Comparison of ENCODE assay signal across 8 cellular contexts in genomic region chr7:30284298-30285066, GRCh38. TPM values are rescaled to one million over a fixed set of nuclear protein-coding genes. Genes with fewer than 3 reads are reported as not detected.
A peak's percentile ranks its signal among the peaks of the same experiment; 100 is the strongest.
DNase-seq lines count a peak whose midpoint lies in the region; ATAC-seq and TF ChIP-seq lines count a peak whose summit lies in the region.

Gene ZNRF2, plus strand, starts transcription at chr7:30284597. Its CDS starts 761 bp downstream, at chr7:30285358.

- H3K4me1 ChIP-seq in CD4-positive, CD25-positive, alpha-beta regulatory T cell (ENCODE audit: control insufficient read depth, insufficient read depth, low read length, poor library complexity, severe bottlenecking), result peaks cover 24% of the 10 kb centered on the region

- H3K4me3 ChIP-seq in CD4-positive, CD25-positive, alpha-beta regulatory T cell (ENCODE audit: low read depth, low read length), result peak within 1 kb of the TSS; percentile 73
- H3K4me3 ChIP-seq in dorsolateral prefrontal cortex (peak within 1 kb of the TSS; percentile 36 to 92 (median 77)), lower leg skin (ENCODE audit: low read depth, poor library complexity, severe bottlenecking) (peak within 1 kb of the TSS; percentile 78)

- no peaks in the 10 kb centered on the region for H3K27me3 Mint-ChIP-seq in CD4-positive, CD25-positive, alpha-beta regulatory T cell

- H3K27me3 ChIP-seq in CD4-positive, CD25-positive, alpha-beta regulatory T cell (ENCODE audit: control insufficient read depth, insufficient read depth, low read length), result no peaks in the 10 kb centered on the region
- H3K27me3 ChIP-seq in dorsolateral prefrontal cortex, result no peaks in the 10 kb centered on the region

- intact Hi-C loops in dorsolateral prefrontal cortex (cut with DNase I), result loop anchor here (2.0 to 10.0 kb wide), 5 partner anchors 112 to 223 kb away; partner anchors contain the start of genes GGCT (in 1 of the 2) and MTURN (in 1 of the 2)
- intact Hi-C loops in lower leg skin (cut with DNase I; ENCODE audit: low total_unique reads), result loop anchor here (5.0 kb wide), 1 partner anchor 218 kb away; the partner anchor contains the start of gene GGCT

- DNase-seq in CD4-positive, CD25-positive, alpha-beta regulatory T cell, result peak; percentile 98 to 100 (median 99)
- DNase-seq in NCI-H774 (lab: John Stamatoyannopoulos, UW) (peak; percentile 99), dorsolateral prefrontal cortex (peak; percentile 82 to 99 (median 95)), lower leg skin (ENCODE audit: low spot score in 2 of 2) (peak; percentile 98 to 100)
- DNase-seq in activated CD4-positive, alpha-beta T cell treated with anti-CD3 and anti-CD28 coated beads, Interleukin-2, amount 50 U/mL, for 48 hours, result peak; percentile 99
- DNase-seq in stimulated activated CD4-positive, alpha-beta T cell treated with anti-CD3 and anti-CD28 coated beads, Interleukin-4, amount 100 ng/mL, for 48 hours (ENCODE audit: low read depth in 2 of 2), result peak; percentile 96 to 99

- peaks cover 0 to 3% (median 0%) of the 10 kb centered on the region in 7 donors for H3K9me3 Mint-ChIP-seq in CD4-positive, CD25-positive, alpha-beta regulatory T cell

- H3K9me3 ChIP-seq in CD4-positive, CD25-positive, alpha-beta regulatory T cell (ENCODE audit: control insufficient read depth in 2 of 2, low read length in 2 of 2), result no peaks in the 10 kb centered on the region

- WGBS in lower leg skin, 2 donors, result 0% methylated on average over 45 to 56 of the region's 96 CpGs

- peak within 1 kb of the TSS; percentile 89 for H3K27ac ChIP-seq in CD4-positive, CD25-positive, alpha-beta regulatory T cell (ENCODE audit: insufficient read depth, low read length, poor library complexity, severe bottlenecking)
- peak within 1 kb of the TSS; percentile 63 to 99 (median 95) for H3K27ac ChIP-seq in dorsolateral prefrontal cortex

- H3K36me3 ChIP-seq in CD4-positive, CD25-positive, alpha-beta regulatory T cell (ENCODE audit: control insufficient read depth, insufficient read depth, low read length), result no peaks in the 10 kb centered on the region

- H3K27ac Mint-ChIP-seq in CD4-positive, CD25-positive, alpha-beta regulatory T cell, result peak within 1 kb of the TSS; percentile 89 to 96 (median 94)

- ATAC-seq in CD4-positive, CD25-positive, alpha-beta regulatory T cell (ENCODE audit: low read depth in 2 of 2), result peak; percentile 90 to 91
- ATAC-seq in GM19397 (IDR thresholded peaks at IDR 0.05; ENCODE audit: unreplicated experiment), result peak; percentile 87
- ATAC-seq in HG03571 (IDR thresholded peaks at IDR 0.05; ENCODE audit: unreplicated experiment), result peak; percentile 87

- H3K36me3 Mint-ChIP-seq in CD4-positive, CD25-positive, alpha-beta regulatory T cell, result no peaks in the 10 kb centered on the region

- peak in 1 of 2 donors; percentile 34 for TF ChIP-seq POLR2A in lower leg skin (IDR thresholded peaks at IDR 0.05)

- TF ChIP-seq CTCF in dorsolateral prefrontal cortex (IDR thresholded peaks at IDR 0.05 in 54 of 56, conservative IDR thresholded peaks at IDR 0.05 in 2 of 56; ENCODE audit: low read depth in 1 of 56, partially characterized antibody in 56 of 56) (peak in 51 of 56 donors; percentile 13 to 65 (median 43)), lower leg skin (IDR thresholded peaks at IDR 0.05) (peak in 1 of 3 donors; percentile 18)

- peaks cover 28 to 56% (median 43%) of the 10 kb centered on the region in 4 donors for H3K4me1 Mint-ChIP-seq in CD4-positive, CD25-positive, alpha-beta regulatory T cell

- peak within 1 kb of the TSS; percentile 87 to 98 (median 91) for H3K4me3 Mint-ChIP-seq in CD4-positive, CD25-positive, alpha-beta regulatory T cell

RNA-seq across cellular contexts. Expression of gene ZNRF2, which starts in this region (rescaled TPM):
- 53.1 TPM for total RNA-seq in CD4-positive, CD25-positive, alpha-beta regulatory T cell
- 1 to 10 TPM; 2.1 to 6.2 (median 4.2) TPM for polyA plus RNA-seq in CD4-positive, CD25-positive, alpha-beta regulatory T cell
- total RNA-seq in dorsolateral prefrontal cortex, result 10 to 100 TPM; 11.4 to 24.8 (median 16.7) TPM
- total RNA-seq in lower leg skin, result 10 to 100 TPM; 32.9 to 43.1 (median 35.4) TPM

Comparison
In these comparisons a context has a peak if more than half of its experiments do, and no peak if none do; other contexts are left out.
1. Peak in every context shown above with its lines: DNase-seq, ATAC-seq, H3K4me3 ChIP-seq and H3K27ac ChIP-seq.